1 cellular context compared by ENCODE assay signal in genomic region chr12:124993568-124994434, GRCh38.
A peak's percentile ranks its signal among the peaks of the same experiment; 100 is the strongest.
TF ChIP-seq lines count a peak whose summit lies in the region.

Gene BRI3BP, plus strand, starts transcription at chr12:124993645. Its CDS starts 146 bp downstream, at chr12:124993791.

TF ChIP-seq in HepG2, 621 proteins besides CTCF, POLR2A, EP300 and RAD21 (continued from another document and continues in another):
- TF ChIP-seq HOMEZ (CRISPR knock-in tag; IDR thresholded peaks at IDR 0.05; ENCODE audit: low read depth) (no peak), ZBTB34 (CRISPR knock-in tag; IDR thresholded peaks at IDR 0.05) (no peak), TCF12 (IDR thresholded peaks at IDR 0.05) (no peak), TCF12 (CRISPR knock-in tag; IDR thresholded peaks at IDR 0.05) (no peak), RFXAP (CRISPR knock-in tag; IDR thresholded peaks at IDR 0.05; ENCODE audit: borderline replicate concordance) (no peak), ZSCAN31 (CRISPR knock-in tag; IDR thresholded peaks at IDR 0.05; ENCODE audit: low read depth) (no peak), PAXIP1 (CRISPR knock-in tag; conservative IDR thresholded peaks at IDR 0.05) (no peak), FOXC1 (CRISPR knock-in tag; IDR thresholded peaks at IDR 0.05; ENCODE audit: borderline replicate concordance) (no peak), MED13 (CRISPR knock-in tag; IDR thresholded peaks at IDR 0.05) (no peak), GMEB2 (CRISPR knock-in tag; IDR thresholded peaks at IDR 0.05; ENCODE audit: low read depth) (no peak), ZNF17 (CRISPR knock-in tag; IDR thresholded peaks at IDR 0.05) (no peak), FOXP1 (IDR thresholded peaks at IDR 0.05) (no peak), FOXP1 (CRISPR knock-in tag; IDR thresholded peaks at IDR 0.05) (no peak), ZNF629 (CRISPR knock-in tag; conservative IDR thresholded peaks at IDR 0.05) (no peak), JUNB (CRISPR knock-in tag; IDR thresholded peaks at IDR 0.05; ENCODE audit: borderline replicate concordance) (no peak), HNF1A (IDR thresholded peaks at IDR 0.05; ENCODE audit: low read depth) (no peak), HNF1A (CRISPR knock-in tag; IDR thresholded peaks at IDR 0.05; ENCODE audit: borderline replicate concordance) (no peak), ZNF776 (CRISPR knock-in tag; IDR thresholded peaks at IDR 0.05) (no peak; the same call in 1 of the 2 replicates), ZBTB2 (CRISPR knock-in tag; IDR thresholded peaks at IDR 0.05; ENCODE audit: low read depth) (0 out of 2 replicates have a peak, but pooled peaks have one; percentile 18), ISX (CRISPR knock-in tag; conservative IDR thresholded peaks at IDR 0.05) (no peak), ZKSCAN5 (CRISPR knock-in tag; IDR thresholded peaks at IDR 0.05) (no peak), ZBTB14 (CRISPR knock-in tag; IDR thresholded peaks at IDR 0.05) (peak; percentile 19; the same call in 1 of the 2 replicates), POLR2AphosphoS2 (IDR thresholded peaks at IDR 0.05; ENCODE audit: low read depth, low read length) (no peak), HMG20A (CRISPR knock-in tag; IDR thresholded peaks at IDR 0.05; ENCODE audit: borderline replicate concordance) (no peak), ZNF619 (CRISPR knock-in tag; IDR thresholded peaks at IDR 0.05) (no peak), ONECUT2 (CRISPR knock-in tag; IDR thresholded peaks at IDR 0.05) (no peak), THAP7 (CRISPR knock-in tag; IDR thresholded peaks at IDR 0.05) (no peak), ZNF598 (CRISPR knock-in tag; IDR thresholded peaks at IDR 0.05; ENCODE audit: borderline replicate concordance) (no peak), ZNF576 (CRISPR knock-in tag; IDR thresholded peaks at IDR 0.05) (no peak), ZBTB3 (CRISPR knock-in tag; IDR thresholded peaks at IDR 0.05; ENCODE audit: borderline replicate concordance, low read depth) (no peak), CC2D1A (CRISPR knock-in tag; IDR thresholded peaks at IDR 0.05) (no peak), FOXA3 (CRISPR knock-in tag; IDR thresholded peaks at IDR 0.05) (no peak), PLRG1 (conservative IDR thresholded peaks at IDR 0.05) (no peak), ZNF703 (CRISPR knock-in tag; IDR thresholded peaks at IDR 0.05; ENCODE audit: borderline replicate concordance) (no peak), SIN3B (IDR thresholded peaks at IDR 0.05; ENCODE audit: low read length) (peak; percentile 32; the same call in 1 of the 2 replicates), THRA (CRISPR knock-in tag; IDR thresholded peaks at IDR 0.05; ENCODE audit: borderline replicate concordance) (no peak), KDM1A (CRISPR knock-in tag; IDR thresholded peaks at IDR 0.05) (no peak), PCBP1 (IDR thresholded peaks at IDR 0.05; ENCODE audit: borderline replicate concordance, low read depth, low read length) (no peak), ZNF816 (CRISPR knock-in tag; IDR thresholded peaks at IDR 0.05; ENCODE audit: borderline replicate concordance) (no peak), SMAD3 (CRISPR knock-in tag; IDR thresholded peaks at IDR 0.05) (no peak), KMT2A (CRISPR knock-in tag; IDR thresholded peaks at IDR 0.05) (peak; percentile 72; the same call in 1 of the 2 replicates)
